Comparison of ENCODE assay signal across 8 cellular contexts in the genomic region with DNA sequence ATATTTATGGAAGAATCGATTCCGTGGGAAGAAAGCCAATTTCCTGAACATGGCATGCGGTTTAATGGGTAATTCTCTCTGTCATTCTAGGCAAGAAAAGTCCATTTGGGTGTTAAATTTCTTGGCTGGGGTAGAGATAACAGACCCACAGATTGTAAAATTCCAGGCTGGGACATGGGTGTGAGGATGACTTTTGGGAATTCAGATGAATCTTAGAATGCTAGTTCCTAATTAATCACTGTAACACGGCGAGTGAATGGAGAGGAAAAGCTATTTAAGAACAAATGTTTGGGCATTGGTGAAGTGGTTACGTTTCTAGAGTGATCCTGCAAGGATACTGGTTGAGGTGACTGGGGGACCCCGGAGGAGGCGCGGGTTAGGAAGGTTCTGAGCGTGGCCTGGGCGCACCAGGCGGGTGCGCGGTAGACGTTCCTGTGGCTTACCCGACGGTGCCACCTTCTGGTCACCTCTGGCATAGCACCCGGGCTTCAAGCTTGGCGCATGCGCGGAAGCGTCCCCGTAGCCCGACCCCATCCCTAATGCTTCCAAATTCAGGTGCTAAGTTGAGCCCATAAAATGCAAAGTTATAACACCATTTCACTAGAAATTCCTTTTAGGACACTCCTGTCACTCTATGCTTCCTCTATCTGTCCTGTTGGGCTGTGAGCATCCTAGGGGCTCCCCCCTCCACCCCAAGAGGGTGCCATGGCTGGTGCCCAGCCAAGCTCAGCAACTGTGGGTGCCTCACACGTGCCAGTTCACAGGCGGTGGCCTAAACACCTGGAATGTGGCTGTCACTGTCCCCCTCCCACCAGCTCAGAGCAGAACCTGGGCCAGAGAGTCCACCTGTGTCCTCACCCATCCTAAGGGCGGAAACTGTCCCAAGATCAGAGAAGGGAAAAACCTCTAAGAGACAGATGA.
DNase-seq lines count a peak whose midpoint lies in the region; ATAC-seq and TF ChIP-seq lines count a peak whose summit lies in the region.

No MANE protein-coding gene starts in this region.

- H3K27me3 ChIP-seq in foreskin keratinocyte (peaks cover 46% of the 10 kb centered on the region), tibial artery (peaks cover 0 to 10% of the 10 kb centered on the region in 2 donors)

- intact Hi-C loops in tibial artery (cut with DNase I; ENCODE audit: low total_unique reads) = loop anchor here (2.0 kb wide), 1 partner anchor 105 kb away; the partner anchor contains the start of gene PTPRE

- H3K9me3 ChIP-seq in tibial artery = no peaks in the 10 kb centered on the region

- H3K4me3 ChIP-seq in tibial artery = no peak overlapping the region

- ATAC-seq in GM19468 (IDR thresholded peaks at IDR 0.05; ENCODE audit: extremely low read depth, unreplicated experiment) (peak; percentile 92), HG03571 (IDR thresholded peaks at IDR 0.05; ENCODE audit: unreplicated experiment) (peak; percentile 86), foreskin keratinocyte (peak; percentile 74), omental fat pad (ENCODE audit: low FRiP score) (peak; percentile 75)

- TF ChIP-seq CTCF in foreskin keratinocyte (conservative IDR thresholded peaks at IDR 0.05) (peak; percentile 99), omental fat pad (IDR thresholded peaks at IDR 0.05) (peak in 2 of 3 donors; percentile 78 to 80), tibial artery (IDR thresholded peaks at IDR 0.05) (peak; percentile 97 to 99)

- H3K36me3 ChIP-seq in tibial artery = no peaks in the 10 kb centered on the region

- no peaks in the 10 kb centered on the region for H3K4me1 ChIP-seq in foreskin keratinocyte
- H3K4me1 ChIP-seq in tibial artery = peaks cover 0 to 6% (median 3%) of the 10 kb centered on the region in 4 donors

- H3K27ac ChIP-seq in foreskin keratinocyte = no peak overlapping the region
- H3K27ac ChIP-seq in tibial artery = no peak overlapping the region

- DNase-seq in DMS 273 (lab: John Stamatoyannopoulos, UW; ENCODE audit: unreplicated experiment) (peak; percentile 80), RKO (ENCODE audit: low spot score) (peak; percentile 60), foreskin keratinocyte (no peak), omental fat pad (ENCODE audit: low spot score) (peak; percentile 90), tibial artery (peak; percentile 77 to 86)
- peak; percentile 79 to 82 for DNase-seq in activated T-helper 1 cell treated with anti-CD3 and anti-CD28 coated beads, Interleukin-2, amount 50 U/mL, for 16 hours (ENCODE audit: low read depth in 1 of 2, low spot score in 1 of 2)

Comparison
In these comparisons a context has a peak if more than half of its experiments do, and no peak if none do; other contexts are left out.
1. DNase-seq: peak in DMS 273 (single experiment), RKO (single experiment), activated T-helper 1 cell treated with anti-CD3 and anti-CD28 coated beads, Interleukin-2, amount 50 U/mL, for 16 hours (2 of 2), omental fat pad (single experiment) and tibial artery (2 of 2); none in foreskin keratinocyte (0 of 2).
2. Peak in every context shown above with its lines, with median percentiles within 50 percentile points of each other: ATAC-seq and CTCF ChIP-seq.